Comparison of ENCODE assay signal across 8 cellular contexts in genomic region chr5:135398855-135399837, GRCh38. TPM values are rescaled to one million over a fixed set of nuclear protein-coding genes. Genes with fewer than 3 reads are reported as not detected.
A peak's percentile ranks its signal among the peaks of the same experiment; 100 is the strongest.
DNase-seq lines count a peak whose midpoint lies in the region; ATAC-seq and TF ChIP-seq lines count a peak whose summit lies in the region.

TSS of gene MACROH2A1 (minus strand) at chr5:135399231. CDS start at chr5:135389093, 10,138 bp downstream.

- no peak for TF ChIP-seq CTCF in foreskin fibroblast (IDR thresholded peaks at IDR 0.05; ENCODE audit: low read depth, low read length)
- TF ChIP-seq CTCF in neural progenitor cell (IDR thresholded peaks at IDR 0.05) = no peak

- peak within 1 kb of the TSS; percentile 73 to 82 for H3K4me3 ChIP-seq in foreskin fibroblast (ENCODE audit: low read depth in 1 of 2, low read length in 2 of 2)
- peak within 1 kb of the TSS; percentile 82 for H3K4me3 ChIP-seq in neural progenitor cell

- no peaks in the 10 kb centered on the region for H3K36me3 Mint-ChIP-seq in IgD-negative memory B cell
- peaks cover 7% of the 10 kb centered on the region for H3K36me3 Mint-ChIP-seq in neural progenitor cell

- H3K9me3 ChIP-seq in neural progenitor cell (ENCODE audit: low read depth) = no peaks in the 10 kb centered on the region

- H3K9me3 Mint-ChIP-seq in IgD-negative memory B cell = no peaks in the 10 kb centered on the region
- no peaks in the 10 kb centered on the region for H3K9me3 Mint-ChIP-seq in neural progenitor cell

- no peaks in the 10 kb centered on the region for H3K36me3 ChIP-seq in neural progenitor cell

- peaks cover 30% of the 10 kb centered on the region for H3F3A ChIP-seq in neural progenitor cell (ENCODE audit: low read depth)

- H3K4me1 Mint-ChIP-seq in IgD-negative memory B cell (peaks cover 12 to 34% (median 25%) of the 10 kb centered on the region in 3 donors), neural progenitor cell (peaks cover 39% of the 10 kb centered on the region)

- peak within 1 kb of the TSS; percentile 89 for H3K4me2 ChIP-seq in neural progenitor cell

- DNase-seq in DMS53 treated with DMSO at 0.1 percent for 48 hours (lab: John Stamatoyannopoulos, UW; ENCODE audit: unreplicated experiment) (peak; percentile 71), SHP77 treated with DMSO at 0.1 percent for 48 hours (lab: John Stamatoyannopoulos, UW) (peak; percentile 35), activated gamma-delta T cell (lab: John Stamatoyannopoulos, UW) (peak; percentile 70), foreskin fibroblast (peak; percentile 87 to 96), neural progenitor cell (ENCODE audit: low spot score) (peak; percentile 92), stromal cell of bone marrow (ENCODE audit: low read depth) (peak; percentile 81)

- H3K27me3 Mint-ChIP-seq in IgD-negative memory B cell = peaks cover 4% of the 10 kb centered on the region
- peaks cover 3% of the 10 kb centered on the region for H3K27me3 Mint-ChIP-seq in neural progenitor cell (ENCODE audit: insufficient read depth, low read depth)

- peak within 1 kb of the TSS; percentile 92 for H2AFZ ChIP-seq in neural progenitor cell (replicated peaks)

- H3K4me1 ChIP-seq in neural progenitor cell = peaks cover 20% of the 10 kb centered on the region

- peaks cover 40% of the 10 kb centered on the region for H4K20me1 ChIP-seq in neural progenitor cell (ENCODE audit: low read depth)

- peaks cover 45% of the 10 kb centered on the region for H3K79me2 ChIP-seq in neural progenitor cell (ENCODE audit: low read depth)

- H3K9ac ChIP-seq in neural progenitor cell = peak within 1 kb of the TSS; percentile 71

- H3K27ac ChIP-seq in neural progenitor cell = no peak within 1 kb of the TSS

- H3K4me3 Mint-ChIP-seq in IgD-negative memory B cell (peak within 1 kb of the TSS; percentile 83 to 96 (median 94)), neural progenitor cell (peak within 1 kb of the TSS; percentile 95)

- ATAC-seq in GM21526 (IDR thresholded peaks at IDR 0.05; ENCODE audit: low FRiP score, unreplicated experiment) = peak; percentile 75

- peaks cover 66% of the 10 kb centered on the region for H3K27me3 ChIP-seq in neural progenitor cell

- H3K27ac Mint-ChIP-seq in IgD-negative memory B cell (peak within 1 kb of the TSS; percentile 87 to 93 (median 89)), neural progenitor cell (peak within 1 kb of the TSS; percentile 97)

RNA-seq across cellular contexts. Expression of gene MACROH2A1, which starts in this region (rescaled TPM):
- polyA plus RNA-seq in IgD-negative memory B cell = 121 TPM
- 179 and 227 TPM in 2 replicates for total RNA-seq in neural progenitor cell (ENCODE audit: low replicate concordance)

Comparison
In these comparisons a context has a peak if more than half of its experiments do, and no peak if none do; other contexts are left out.
1. DNase-seq: peak in every context shown above with its lines; median percentile 92 in neural progenitor cell; 92 in foreskin fibroblast; 81 in stromal cell of bone marrow; 71 in DMS53 treated with DMSO at 0.1 percent for 48 hours; 70 in activated gamma-delta T cell; 35 in SHP77 treated with DMSO at 0.1 percent for 48 hours.